ENCODE assay signal across 15 cellular contexts in the genomic region with DNA sequence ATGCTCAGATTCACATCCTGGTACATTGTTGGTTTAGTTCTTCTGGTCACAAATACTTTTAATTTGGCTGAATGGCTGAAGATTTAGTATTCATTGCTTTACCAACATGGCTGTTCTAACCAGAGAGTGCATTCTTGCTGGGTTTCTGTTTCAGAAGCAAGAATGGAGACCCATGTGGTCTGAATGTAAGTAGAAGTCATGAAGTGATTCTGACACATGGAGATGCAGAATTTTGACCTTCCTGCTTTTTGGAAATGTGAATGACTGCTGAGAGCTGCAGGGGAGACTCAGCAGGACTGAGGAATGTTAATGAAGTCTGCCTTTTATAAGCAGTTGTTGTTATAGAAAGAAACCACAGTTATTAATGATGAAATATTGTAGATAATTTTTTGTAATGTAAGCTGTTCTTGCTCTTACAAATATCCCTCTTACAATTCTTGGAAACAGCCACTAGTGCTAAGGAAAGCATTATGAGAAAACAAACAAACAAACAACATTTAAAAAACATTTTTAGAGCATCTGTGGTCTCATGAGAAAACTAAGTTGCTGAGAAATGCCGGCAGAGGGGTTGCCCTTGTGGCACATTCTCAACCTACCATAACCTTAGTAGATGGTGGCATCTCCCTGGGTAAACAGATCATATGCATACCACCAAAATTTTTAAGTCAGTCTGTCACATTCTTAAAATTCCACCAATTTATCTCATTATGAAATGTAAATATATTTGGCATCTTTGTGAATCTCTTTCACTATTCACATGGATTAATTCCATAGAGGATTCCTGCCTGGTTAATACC.
DNase-seq lines count a peak whose midpoint lies in the region; ATAC-seq and TF ChIP-seq lines count a peak whose summit lies in the region.
"Had no signal": no experiment of that assay in that cellular context is flagged by ENCODE, and none has a peak within 500 bp of the region (broad histone marks: within the 10 kb centered on the region; RNA-seq: fewer than 3 reads in every experiment).

No MANE protein-coding gene starts in this region.

- H3K9me3 Mint-ChIP-seq in HFFc6 (peaks cover 6% of the 10 kb centered on the region), immature natural killer cell (peaks cover 0 to 8% (median 6%) of the 10 kb centered on the region in 6 donors)

- TF ChIP-seq CTCF in AG09319 (IDR thresholded peaks at IDR 0.05; ENCODE audit: low read depth, low read length) (no peak), HFFc6 (IDR thresholded peaks at IDR 0.05) (no peak), coronary artery (IDR thresholded peaks at IDR 0.05) (no peak)

- ATAC-seq in GM21360 (IDR thresholded peaks at IDR 0.05; ENCODE audit: unreplicated experiment): no peak
- ATAC-seq in GM19455 (IDR thresholded peaks at IDR 0.05; ENCODE audit: unreplicated experiment): no peak
- ATAC-seq: activated T-cell treated with anti-CD3 and anti-CD28 coated beads, Interleukin-2, amount 50 U/mL, for 72 hours; heart left ventricle; upper lobe of right lung had no signal

- H3K4me3 Mint-ChIP-seq in HFFc6: peak overlapping the region; percentile 19; the same call in 1 of the 2 replicates
- H3K4me3 Mint-ChIP-seq in immature natural killer cell: no peak overlapping the region
- H3K4me3 Mint-ChIP-seq: activated T-cell treated with anti-CD3 and anti-CD28 coated beads, Interleukin-2, amount 50 U/mL, for 72 hours had no signal

- H3K27me3 Mint-ChIP-seq in HFFc6 (ENCODE audit: insufficient read depth): peaks cover 2% of the 10 kb centered on the region; the same call in 1 of the 2 replicates
- no peaks in the 10 kb centered on the region for H3K27me3 Mint-ChIP-seq in immature natural killer cell (ENCODE audit: low read depth in 3 of 3)

- H3K27ac Mint-ChIP-seq in HFFc6 (peak overlapping the region; percentile 37; the same call in 1 of the 2 replicates), immature natural killer cell (no peak overlapping the region)
- H3K27ac Mint-ChIP-seq: activated T-cell treated with anti-CD3 and anti-CD28 coated beads, Interleukin-2, amount 50 U/mL, for 72 hours had no signal

- H3K4me3 ChIP-seq in coronary artery: no peak overlapping the region
- H3K4me3 ChIP-seq: heart left ventricle, upper lobe of right lung had no signal

- peaks cover 25% of the 10 kb centered on the region for H3K4me1 Mint-ChIP-seq in HFFc6 (ENCODE audit: low read depth)
- no peaks in the 10 kb centered on the region for H3K4me1 Mint-ChIP-seq in immature natural killer cell

- H3K36me3 Mint-ChIP-seq in HFFc6 (ENCODE audit: low read depth) (peaks cover 10% of the 10 kb centered on the region), immature natural killer cell (no peaks in the 10 kb centered on the region)

- peak; percentile 23 for DNase-seq in AG09319 (ENCODE audit: extremely low read depth, low read depth)
- DNase-seq in HFFc6: peak; percentile 37
- DNase-seq in amniotic epithelial cell (ENCODE audit: low read depth): peak; percentile 47
- peak; percentile 33 for DNase-seq in kidney glomerular epithelial cell (lab: John Stamatoyannopoulos, UW)
- DNase-seq in coronary artery (ENCODE audit: low spot score): no peak
- no peak for DNase-seq in immature natural killer cell
- DNase-seq: activated T-cell treated with anti-CD3 and anti-CD28 coated beads, Interleukin-2, amount 50 U/mL, for 72 hours; anterior cingulate cortex; DMS79; effector CD8-positive, alpha-beta T cell; heart left ventricle; upper lobe of right lung had no signal

- H3K27ac ChIP-seq in coronary artery: no peak overlapping the region
- H3K27ac ChIP-seq: heart left ventricle, parathyroid adenoma, upper lobe of right lung had no signal

Comparison
In these comparisons a context has a peak if more than half of its experiments do, and no peak if none do; other contexts are left out.
1. DNase-seq: peak in AG09319 (single experiment), HFFc6 (single experiment), amniotic epithelial cell (single experiment) and kidney glomerular epithelial cell (single experiment); none in coronary artery (single experiment) and immature natural killer cell (0 of 3).